ENCODE assay signal across 8 cellular contexts in genomic region chr1:239976130-239976968, GRCh38.
DNase-seq lines count a peak whose midpoint lies in the region; ATAC-seq and TF ChIP-seq lines count a peak whose summit lies in the region.

No MANE protein-coding gene starts in this region.

- H3K9me3 ChIP-seq in CD4-positive, alpha-beta memory T cell (ENCODE audit: control insufficient read depth in 1 of 2, low read length in 2 of 2): no peaks in the 10 kb centered on the region

- peak; percentile 97 for TF ChIP-seq CTCF in foreskin fibroblast (IDR thresholded peaks at IDR 0.05; ENCODE audit: low read depth, low read length)

- H3K27ac Mint-ChIP-seq in CD4-positive, alpha-beta memory T cell: no peak overlapping the region

- POLR2A ChIA-PET in CD4-positive, alpha-beta memory T cell (lab: Charles Lee; ENCODE audit: partially characterized antibody): no interaction called here

- no peak overlapping the region for H3K4me3 ChIP-seq in CD4-positive, alpha-beta memory T cell (ENCODE audit: low read length in 2 of 2)
- no peak overlapping the region for H3K4me3 ChIP-seq in foreskin fibroblast (ENCODE audit: low read depth in 1 of 2, low read length in 2 of 2)

- ATAC-seq in GM18519 (IDR thresholded peaks at IDR 0.05; ENCODE audit: low FRiP score, unreplicated experiment) (peak; percentile 86), HG02973 (IDR thresholded peaks at IDR 0.05; ENCODE audit: unreplicated experiment) (peak; percentile 84)

- H3K27me3 ChIP-seq in CD4-positive, alpha-beta memory T cell (ENCODE audit: insufficient read depth, low read length): no peaks in the 10 kb centered on the region

- H3K27me3 Mint-ChIP-seq in CD4-positive, alpha-beta memory T cell: peaks cover 4 to 6% of the 10 kb centered on the region in 2 donors

- H3K4me1 ChIP-seq in CD4-positive, alpha-beta memory T cell (ENCODE audit: insufficient read depth, low read length): no peaks in the 10 kb centered on the region

- no peak overlapping the region for H3K4me3 Mint-ChIP-seq in CD4-positive, alpha-beta memory T cell

- peaks cover 3 to 26% (median 18%) of the 10 kb centered on the region in 8 donors for H3K9me3 Mint-ChIP-seq in CD4-positive, alpha-beta memory T cell

- peaks cover 0 to 3% (median under 1%) of the 10 kb centered on the region in 4 donors for H3K4me1 Mint-ChIP-seq in CD4-positive, alpha-beta memory T cell

- intact Hi-C loops in CD4-positive, alpha-beta memory T cell (cut with micrococcal nuclease): loop anchor here (1.0 kb wide), 1 partner anchor 25 kb away; no protein-coding TSS in a partner anchor
- intact Hi-C loops in posterior cingulate gyrus (cut with DNase I): loop anchor here (1.0 kb wide), 1 partner anchor 25 kb away; no protein-coding TSS in a partner anchor

- H3K36me3 Mint-ChIP-seq in CD4-positive, alpha-beta memory T cell: peaks cover 0 to 4% of the 10 kb centered on the region in 2 donors

- DNase-seq in CD4-positive, alpha-beta memory T cell: peak in 4 of 5 donors; percentile 19 to 30 (median 26)
- peak; percentile 25 for DNase-seq in NCI-H345 treated with DMSO at 0.1 percent for 48 hours (lab: John Stamatoyannopoulos, UW; ENCODE audit: unreplicated experiment)
- peak; percentile 23 for DNase-seq in activated T-cell treated with anti-CD3 and anti-CD28 coated beads for 48 hours (ENCODE audit: low read depth)
- DNase-seq in foreskin fibroblast: peak; percentile 47 to 82
- DNase-seq in posterior cingulate gyrus: peak in 8 of 10 donors; percentile 26 to 94 (median 64)
- DNase-seq in NCI-H226: no peak

- H3K27ac ChIP-seq in CD4-positive, alpha-beta memory T cell (ENCODE audit: low read depth, low read length): no peak overlapping the region

- CTCF ChIA-PET in CD4-positive, alpha-beta memory T cell (lab: Charles Lee; ENCODE audit: partially characterized antibody): interaction anchor here (1.0 to 1.6 kb wide), 2 partner anchors 10 to 25 kb away, joined by 3 to 6 read pairs; no protein-coding TSS in a partner anchor

- H3K36me3 ChIP-seq in CD4-positive, alpha-beta memory T cell (ENCODE audit: insufficient read depth, low read length): no peaks in the 10 kb centered on the region
